In the genomic region with DNA sequence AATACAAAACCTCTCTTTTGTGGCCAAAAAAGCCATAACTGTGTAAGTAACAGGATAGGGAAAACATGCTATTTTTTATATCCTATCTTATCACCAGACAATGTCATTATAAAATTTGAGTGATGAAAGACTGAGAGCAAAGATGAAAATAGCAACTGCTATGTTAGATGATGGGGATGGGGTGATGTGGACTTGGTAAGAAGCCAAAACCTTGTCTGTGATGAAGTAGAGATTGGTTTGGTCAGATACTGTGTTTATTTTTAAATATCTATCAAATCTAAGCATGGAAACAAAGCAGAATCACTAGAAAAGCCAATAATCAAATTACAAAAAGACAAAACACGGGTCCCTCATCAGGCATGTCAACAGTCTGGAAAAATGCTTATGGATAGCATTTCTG, we compare ENCODE assay signal across 18 cellular contexts.
DNase-seq lines count a peak whose midpoint lies in the region; ATAC-seq lines count a peak whose summit lies in the region.
"Had no signal": no experiment of that assay in that cellular context is flagged by ENCODE, and none has a peak within 500 bp of the region (broad histone marks: within the 10 kb centered on the region; RNA-seq: fewer than 3 reads in every experiment).

No MANE protein-coding gene starts in this region.

- DNase-seq in SK-N-DZ (ENCODE audit: low spot score) (peak; percentile 7), amniotic epithelial cell (ENCODE audit: low read depth) (peak; percentile 7), myocyte (ENCODE audit: low read depth) (peak; percentile 72), amygdala (lab: John Stamatoyannopoulos, UW) (no peak)
- DNase-seq: ACHN; BE2C; C1 segment of cervical spinal cord; CD4-positive, CD25-positive, alpha-beta regulatory T cell; CD8-positive, alpha-beta memory T cell; COR-L47; DMS 273 treated with DMSO at 0.1 percent for 48 hours; DMS53; DND-41; EL; GM23248 had no signal

- ATAC-seq in HG03045 (IDR thresholded peaks at IDR 0.05; ENCODE audit: unreplicated experiment) (no peak), GM21360 (IDR thresholded peaks at IDR 0.05; ENCODE audit: unreplicated experiment) (no peak)
- ATAC-seq: GM12878 had no signal

Comparison
In these comparisons a context has a peak if more than half of its experiments do, and no peak if none do; other contexts are left out.
1. DNase-seq: peak in SK-N-DZ (single experiment), amniotic epithelial cell (single experiment) and myocyte (single experiment); none in amygdala (0 of 56).